Comparison of ENCODE assay signal across 16 cellular contexts in genomic region chr6:63448229-63448628, GRCh38.
A peak's percentile ranks its signal among the peaks of the same experiment; 100 is the strongest.
DNase-seq lines count a peak whose midpoint lies in the region; ATAC-seq and TF ChIP-seq lines count a peak whose summit lies in the region.
"Had no signal": no experiment of that assay in that cellular context is flagged by ENCODE, and none has a peak within 500 bp of the region (broad histone marks: within the 10 kb centered on the region; RNA-seq: fewer than 3 reads in every experiment).

No MANE protein-coding gene starts in this region.

- TF ChIP-seq CTCF in SK-N-SH (IDR thresholded peaks at IDR 0.05), result no peak
- TF ChIP-seq CTCF in fibroblast of villous mesenchyme (IDR thresholded peaks at IDR 0.05; ENCODE audit: insufficient read depth, low read depth, low read length), result no peak
- no peak for TF ChIP-seq CTCF in right lobe of liver (IDR thresholded peaks at IDR 0.05)

- H4K8ac ChIP-seq in mesendoderm (ENCODE audit: low read depth, low read length), result no peak overlapping the region

- no peaks in the 10 kb centered on the region for H3K4me1 ChIP-seq in SK-N-SH (ENCODE audit: control insufficient read depth in 1 of 2, insufficient read depth in 2 of 2, low read depth in 1 of 2, low read length in 1 of 2)
- H3K4me1 ChIP-seq in right lobe of liver, result peaks cover 0 to 21% (median 5%) of the 10 kb centered on the region in 4 donors
- H3K4me1 ChIP-seq in stomach smooth muscle (ENCODE audit: control insufficient read depth, insufficient read depth, low read length), result peaks cover 7% of the 10 kb centered on the region
- no peaks in the 10 kb centered on the region for H3K4me1 ChIP-seq in mesendoderm (ENCODE audit: control insufficient read depth, low read depth, low read length)
- H3K4me1 ChIP-seq: SJSA1 had no signal

- H3K79me1 ChIP-seq in mesendoderm (ENCODE audit: low read length), result no peaks in the 10 kb centered on the region

- H3K36me3 ChIP-seq in SK-N-SH (replicated peaks in 1 of 2; ENCODE audit: control insufficient read depth in 1 of 2, insufficient read depth in 2 of 2, low read length in 1 of 2), result no peaks in the 10 kb centered on the region
- H3K36me3 ChIP-seq in right lobe of liver, result no peaks in the 10 kb centered on the region
- no peaks in the 10 kb centered on the region for H3K36me3 ChIP-seq in stomach smooth muscle (ENCODE audit: control insufficient read depth in 2 of 2, insufficient read depth in 2 of 2, low read length in 2 of 2)
- H3K36me3 ChIP-seq in mesendoderm (ENCODE audit: control insufficient read depth, insufficient read depth, low read length), result no peaks in the 10 kb centered on the region
- H3K36me3 ChIP-seq: BLaER1 treated with 17β-estradiol and CSF1 and Interleukin-3, amounts not matched to agents 10 nM and 100 nM; SJSA1 had no signal

- CTCF ChIA-PET in SK-N-SH (lab: Yijun Ruan, JAX), result no interaction called here
- CTCF ChIA-PET in activated naive CD4-positive, alpha-beta T cell treated with anti-CD3 and anti-CD28 coated beads for 36 hours (lab: Charles Lee), result no interaction called here

- no peak for TF ChIP-seq RAD21 in SK-N-SH (IDR thresholded peaks at IDR 0.05; ENCODE audit: low read length)

- WGBS in SK-N-SH (ENCODE audit: low lambda C conversion rate), result 9% methylated on average over 5 of the region's 5 CpGs
- 15% methylated on average over 5 of the region's 5 CpGs for WGBS in right lobe of liver (ENCODE audit: insufficient coverage, low coverage, low lambda C conversion rate, missing lambda C conversion rate)
- no CpG with 5 or more reads among the region's 5 CpGs for WGBS in mesendoderm (ENCODE audit: extremely low coverage, insufficient coverage, low lambda C conversion rate)

- no peak overlapping the region for H3K4me3 Mint-ChIP-seq in activated naive CD4-positive, alpha-beta T cell treated with anti-CD3 and anti-CD28 coated beads for 36 hours
- H3K4me3 Mint-ChIP-seq: CD8-positive, alpha-beta memory T cell had no signal

- peaks cover 4% of the 10 kb centered on the region for H3K27me3 Mint-ChIP-seq in activated naive CD4-positive, alpha-beta T cell treated with anti-CD3 and anti-CD28 coated beads for 36 hours (ENCODE audit: low read depth)

- H3K9me2 ChIP-seq in SK-N-SH, result no peaks in the 10 kb centered on the region

- H2AK5ac ChIP-seq in mesendoderm (ENCODE audit: low read length), result no peak overlapping the region

- no peaks in the 10 kb centered on the region for H4K20me1 ChIP-seq in SK-N-SH (ENCODE audit: insufficient read depth)
- H4K20me1 ChIP-seq: BLaER1 treated with 17β-estradiol and CSF1 and Interleukin-3, amounts not matched to agents 10 nM and 100 nM had no signal

- TF ChIP-seq EP300 in SK-N-SH (IDR thresholded peaks at IDR 0.05; ENCODE audit: borderline replicate concordance in 1 of 2, low read depth in 1 of 2, low read length in 1 of 2), result no peak

- POLR2A ChIA-PET in SK-N-SH (lab: Yijun Ruan, JAX), result no interaction called here

- no peak overlapping the region for H4K5ac ChIP-seq in mesendoderm (ENCODE audit: low read length)

- H3K36me3 Mint-ChIP-seq in activated naive CD4-positive, alpha-beta T cell treated with anti-CD3 and anti-CD28 coated beads for 36 hours (ENCODE audit: low read depth), result no peaks in the 10 kb centered on the region
- H3K36me3 Mint-ChIP-seq: CD8-positive, alpha-beta memory T cell had no signal

- no peak overlapping the region for H2BK5ac ChIP-seq in mesendoderm (ENCODE audit: low read length)

- no peak overlapping the region for H2BK120ac ChIP-seq in mesendoderm (ENCODE audit: low read depth, low read length)

- intact Hi-C loops in right lobe of liver (cut with DNase I), result no loop called here
- intact Hi-C loops in activated naive CD4-positive, alpha-beta T cell treated with anti-CD3 and anti-CD28 coated beads for 36 hours (cut with micrococcal nuclease), result no loop called here

- H3K9ac ChIP-seq in SK-N-SH (no peak overlapping the region), stomach smooth muscle (ENCODE audit: low read length in 2 of 2) (no peak overlapping the region), mesendoderm (ENCODE audit: low read length) (no peak overlapping the region)
- H3K9ac ChIP-seq: BLaER1 treated with 17β-estradiol and CSF1 and Interleukin-3, amounts not matched to agents 10 nM and 100 nM had no signal

- H3K23ac ChIP-seq in mesendoderm (ENCODE audit: low read length), result no peak overlapping the region

- DNase-seq in SK-N-SH (no peak), fibroblast of villous mesenchyme (ENCODE audit: low read depth) (peak; percentile 16), right lobe of liver (no peak), OCI-M2 (lab: John Stamatoyannopoulos, UW; ENCODE audit: unreplicated experiment) (no peak), mesendoderm (no peak)
- no peak for DNase-seq in activated naive CD4-positive, alpha-beta T cell treated with anti-CD3 and anti-CD28 coated beads for 36 hours
- DNase-seq: CD8-positive, alpha-beta memory T cell; H7; KG1; NCI-H1048; NCI-H1436 treated with DMSO at 0.1 percent for 48 hours; NCI-H510A treated with DMSO at 0.1 percent for 48 hours had no signal

- H3K4me3 ChIP-seq in SK-N-SH (ENCODE audit: low read depth in 2 of 2, low read length in 1 of 2) (no peak overlapping the region), fibroblast of villous mesenchyme (ENCODE audit: low read depth, low read length) (no peak overlapping the region), right lobe of liver (no peak overlapping the region), stomach smooth muscle (ENCODE audit: low read length in 2 of 2) (no peak overlapping the region), mesendoderm (ENCODE audit: low read length) (no peak overlapping the region)
- H3K4me3 ChIP-seq: BLaER1 treated with 17β-estradiol and CSF1 and Interleukin-3, amounts not matched to agents 10 nM and 100 nM; SJSA1 had no signal

- no peak for ATAC-seq in SK-N-SH treated with all-trans-retinoic acid at 6 μM for 48 hours
- ATAC-seq in right lobe of liver, result peak; percentile 43 to 75 (median 55)

- H3K79me2 ChIP-seq in SK-N-SH (ENCODE audit: insufficient read depth) (no peaks in the 10 kb centered on the region), mesendoderm (ENCODE audit: control insufficient read depth, insufficient read depth, low read length) (no peaks in the 10 kb centered on the region)

- H3K18ac ChIP-seq in mesendoderm (ENCODE audit: low read length), result no peak overlapping the region

- H3K27ac Mint-ChIP-seq in activated naive CD4-positive, alpha-beta T cell treated with anti-CD3 and anti-CD28 coated beads for 36 hours, result no peak overlapping the region
- H3K27ac Mint-ChIP-seq: CD8-positive, alpha-beta memory T cell had no signal

- no peak overlapping the region for H2BK15ac ChIP-seq in mesendoderm (replicated peaks; ENCODE audit: low read depth)

- no peak overlapping the region for H3K56ac ChIP-seq in mesendoderm (ENCODE audit: low read length)

- H2AFZ ChIP-seq in SK-N-SH (ENCODE audit: low read depth), result 0 out of 2 replicates have a peak overlapping the region, but pooled peaks have one; percentile 13

- peak; percentile 7 for TF ChIP-seq POLR2A in right lobe of liver (IDR thresholded peaks at IDR 0.05)

- H3K9me3 ChIP-seq in SK-N-SH (no peaks in the 10 kb centered on the region), right lobe of liver (no peaks in the 10 kb centered on the region), stomach smooth muscle (ENCODE audit: control insufficient read depth in 2 of 2, low read length in 2 of 2) (no peaks in the 10 kb centered on the region)

- no peaks in the 10 kb centered on the region for H3K9me3 Mint-ChIP-seq in activated naive CD4-positive, alpha-beta T cell treated with anti-CD3 and anti-CD28 coated beads for 36 hours

- H3F3A ChIP-seq in SK-N-SH (replicated peaks; ENCODE audit: insufficient read depth), result no peaks in the 10 kb centered on the region

- H3K4ac ChIP-seq in mesendoderm (ENCODE audit: low read depth, low read length), result no peak overlapping the region

- H3K27ac ChIP-seq in SK-N-SH (ENCODE audit: low read depth in 2 of 2, low read length in 1 of 2), result no peak overlapping the region
- H3K27ac ChIP-seq in right lobe of liver, result peak overlapping the region; percentile 27 to 70 (median 60)
- H3K27ac ChIP-seq in stomach smooth muscle (ENCODE audit: low read length), result peak overlapping the region; percentile 56
- H3K27ac ChIP-seq in mesendoderm (ENCODE audit: low read depth, low read length), result no peak overlapping the region
- H3K27ac ChIP-seq: BLaER1 treated with 17β-estradiol and CSF1 and Interleukin-3, amounts not matched to agents 10 nM and 100 nM; SJSA1 had no signal

- no peak overlapping the region for H3K4me2 ChIP-seq in SK-N-SH
- H3K4me2 ChIP-seq in mesendoderm (ENCODE audit: low read length), result no peak overlapping the region
- H3K4me2 ChIP-seq: BLaER1 treated with 17β-estradiol and CSF1 and Interleukin-3, amounts not matched to agents 10 nM and 100 nM had no signal

- H3K4me1 Mint-ChIP-seq in activated naive CD4-positive, alpha-beta T cell treated with anti-CD3 and anti-CD28 coated beads for 36 hours (ENCODE audit: low read depth), result no peaks in the 10 kb centered on the region
- H3K4me1 Mint-ChIP-seq: CD8-positive, alpha-beta memory T cell had no signal

- H3K27me3 ChIP-seq in SK-N-SH (ENCODE audit: insufficient read depth) (no peaks in the 10 kb centered on the region), right lobe of liver (no peaks in the 10 kb centered on the region), stomach smooth muscle (ENCODE audit: control insufficient read depth in 1 of 2, insufficient read depth in 2 of 2, low read length in 2 of 2) (no peaks in the 10 kb centered on the region), mesendoderm (ENCODE audit: insufficient read depth, low read length, poor library complexity) (no peaks in the 10 kb centered on the region)
- H3K27me3 ChIP-seq: BLaER1 treated with 17β-estradiol and CSF1 and Interleukin-3, amounts not matched to agents 10 nM and 100 nM; SJSA1 had no signal

TF ChIP-seq in SK-N-SH, 30 proteins besides CTCF, POLR2A, EP300 and RAD21:
- no peak for TF ChIP-seq RFX5 (IDR thresholded peaks at IDR 0.05; ENCODE audit: low read length)
TF ChIP-seq in SK-N-SH: peak in this region for 0.

TF ChIP-seq in SK-N-SH treated with all-trans-retinoic acid at 6 μM for 48 hours, 23 proteins besides CTCF, POLR2A, EP300 and RAD21 (continues in another document):
- TF ChIP-seq ZC3H10 (CRISPR knock-in tag; IDR thresholded peaks at IDR 0.05) (no peak), ZNF8 (CRISPR knock-in tag; IDR thresholded peaks at IDR 0.05) (no peak), BACH2 (CRISPR knock-in tag; IDR thresholded peaks at IDR 0.05; ENCODE audit: borderline replicate concordance) (no peak), TOX (CRISPR knock-in tag; IDR thresholded peaks at IDR 0.05; ENCODE audit: borderline replicate concordance) (no peak), PPARA (CRISPR knock-in tag; IDR thresholded peaks at IDR 0.05; ENCODE audit: borderline replicate concordance) (no peak)

Comparison
In these comparisons a context has a peak if more than half of its experiments do, and no peak if none do; other contexts are left out.
1. H3K27ac ChIP-seq: peak in right lobe of liver (3 of 3) and stomach smooth muscle (single experiment); none in SK-N-SH (0 of 2) and mesendoderm (single experiment).